ENCODE assay signal across 10 cellular contexts in genomic region chr13:110250258-110250891, GRCh38. TPM values are rescaled to one million over a fixed set of nuclear protein-coding genes. Genes with fewer than 3 reads are reported as not detected.
DNase-seq lines count a peak whose midpoint lies in the region; ATAC-seq, FAIRE-seq and TF ChIP-seq lines count a peak whose summit lies in the region.
"Had no signal": no experiment of that assay in that cellular context is flagged by ENCODE, and none has a peak within 500 bp of the region (broad histone marks: within the 10 kb centered on the region; RNA-seq: fewer than 3 reads in every experiment).

No MANE protein-coding gene starts in this region.

- WGBS in liver = 78% methylated on average over 10 of the region's 10 CpGs
- WGBS in HepG2 (ENCODE audit: low lambda C conversion rate) = 2% methylated on average over 3 of the region's 10 CpGs
- WGBS in aorta, 2 donors = 36 to 51% methylated on average over 10 of the region's 10 CpGs
- WGBS in small intestine, 3 donors = 61 to 73% (median 67%) methylated on average over 10 of the region's 10 CpGs

- H3K27ac ChIP-seq in liver (ENCODE audit: low read depth in 1 of 2, low read length in 2 of 2) (peak overlapping the region in 1 of 2 donors; percentile 50), HepG2 (ENCODE audit: extremely low read length, insufficient read depth, low read length) (no peak overlapping the region), aorta (ENCODE audit: low read depth in 1 of 2, low read length in 2 of 2) (peak overlapping the region; percentile 96 to 99), small intestine (ENCODE audit: low read depth in 1 of 2, low read length in 1 of 2) (peak overlapping the region in 1 of 2 donors; percentile 91)

- TF ChIP-seq EP300 in HepG2 (IDR thresholded peaks at IDR 0.05; ENCODE audit: low read depth in 2 of 2, low read length in 2 of 2) = no peak
- no peak for TF ChIP-seq EP300 in HepG2 (CRISPR knock-in tag; IDR thresholded peaks at IDR 0.05; ENCODE audit: borderline replicate concordance)

- H3K4me3 ChIP-seq in liver (ENCODE audit: low read depth in 1 of 3, low read length in 3 of 3) (no peak overlapping the region), HepG2 (replicated peaks in 1 of 3; ENCODE audit: insufficient read depth in 1 of 3, low read depth in 2 of 3, low read length in 3 of 3) (no peak overlapping the region), fibroblast of mammary gland (ENCODE audit: control insufficient read depth, low read depth, low read length) (no peak overlapping the region), aorta (ENCODE audit: low read length in 2 of 2) (no peak overlapping the region), small intestine (ENCODE audit: low read depth in 1 of 2, low read length in 2 of 2) (no peak overlapping the region)

- H3K36me3 ChIP-seq in liver (ENCODE audit: control insufficient read depth in 4 of 4, insufficient read depth in 3 of 4, low read depth in 1 of 4, low read length in 3 of 4) (no peaks in the 10 kb centered on the region), HepG2 (replicated peaks in 1 of 2; ENCODE audit: control insufficient read depth in 1 of 2, insufficient read depth in 2 of 2, low read length in 2 of 2) (no peaks in the 10 kb centered on the region), aorta (ENCODE audit: control insufficient read depth in 1 of 2, insufficient read depth in 2 of 2, low read length in 1 of 2) (no peaks in the 10 kb centered on the region), small intestine (ENCODE audit: control insufficient read depth in 2 of 2, insufficient read depth in 2 of 2, low read length in 2 of 2) (no peaks in the 10 kb centered on the region)

- POLR2A ChIA-PET in HepG2 (lab: Yijun Ruan, JAX) = no interaction called here
- POLR2A ChIA-PET in activated CD8-positive, alpha-beta T cell treated with anti-CD3 and anti-CD28 coated beads for 36 hours (lab: Charles Lee) = no interaction called here

- H3K27me3 Mint-ChIP-seq in activated CD8-positive, alpha-beta T cell treated with anti-CD3 and anti-CD28 coated beads for 36 hours = peaks cover 8% of the 10 kb centered on the region

- ATAC-seq in HepG2 (no peak), aorta (ENCODE audit: low FRiP score) (peak; percentile 67)
- ATAC-seq in activated CD8-positive, alpha-beta T cell treated with anti-CD3 and anti-CD28 coated beads for 36 hours = no peak

- H2AFZ ChIP-seq in HepG2 (ENCODE audit: low read length) = no peak overlapping the region

- H3K27me3 ChIP-seq in liver (ENCODE audit: control insufficient read depth in 4 of 4, insufficient read depth in 4 of 4, low read length in 3 of 4) = no peaks in the 10 kb centered on the region
- peaks cover 3 to 11% of the 10 kb centered on the region in 2 experiments; a peak in 3 of 5 replicates for H3K27me3 ChIP-seq in HepG2 (ENCODE audit: control insufficient read depth in 1 of 2, insufficient read depth in 2 of 2, low read length in 2 of 2)
- no peaks in the 10 kb centered on the region for H3K27me3 ChIP-seq in aorta (ENCODE audit: control insufficient read depth in 1 of 2, insufficient read depth in 2 of 2, low read length in 1 of 2)
- H3K27me3 ChIP-seq in small intestine (ENCODE audit: control insufficient read depth in 2 of 2, insufficient read depth in 2 of 2, low read length in 2 of 2) = no peaks in the 10 kb centered on the region

- H3K9me3 Mint-ChIP-seq in activated CD8-positive, alpha-beta T cell treated with anti-CD3 and anti-CD28 coated beads for 36 hours = peaks cover 3% of the 10 kb centered on the region

- no peak overlapping the region for H3K4me2 ChIP-seq in HepG2 (ENCODE audit: low read depth, low read length)

- TF ChIP-seq RAD21 in liver (IDR thresholded peaks at IDR 0.05) = peak in 1 of 2 donors; percentile 5
- no peak for TF ChIP-seq RAD21 in HepG2 (CRISPR knock-in tag; IDR thresholded peaks at IDR 0.05)

- CTCF ChIA-PET in HepG2 (lab: Yijun Ruan, JAX; ENCODE audit: low intra/inter-chr PET ratio, low total read pairs) = no interaction called here
- CTCF ChIA-PET in activated CD8-positive, alpha-beta T cell treated with anti-CD3 and anti-CD28 coated beads for 36 hours (lab: Charles Lee) = no interaction called here

- no TSS peak for BruUV-seq in HepG2 (replicated peaks; lab: Mats Ljungman, UMichigan)

- no peaks in the 10 kb centered on the region for H4K20me1 ChIP-seq in HepG2 (ENCODE audit: insufficient read depth, low read length)

- no peaks in the 10 kb centered on the region for H3K79me2 ChIP-seq in HepG2 (ENCODE audit: insufficient read depth, low read length)

- TF ChIP-seq POLR2A in HepG2 (IDR thresholded peaks at IDR 0.05; ENCODE audit: insufficient read depth in 1 of 2, low read depth in 2 of 2, low read length in 2 of 2) = no peak

- TF ChIP-seq CTCF in liver (IDR thresholded peaks at IDR 0.05; ENCODE audit: low read depth, low read length, missing input control) (no peak), HepG2 (CRISPR knock-in tag; IDR thresholded peaks at IDR 0.05) (no peak), fibroblast of mammary gland (conservative IDR thresholded peaks at IDR 0.05; ENCODE audit: control insufficient read depth, insufficient read depth, low read depth, low read length) (no peak)
- no peak for TF ChIP-seq CTCF in activated CD8-positive, alpha-beta T cell treated with anti-CD3 and anti-CD28 coated beads for 36 hours (IDR thresholded peaks at IDR 0.05)

- H3K9ac ChIP-seq in liver (ENCODE audit: low read depth in 1 of 2, low read length in 2 of 2) (no peak overlapping the region), HepG2 (ENCODE audit: insufficient read depth, low read depth, low read length) (no peak overlapping the region)

- no peaks in the 10 kb centered on the region for H3K4me1 Mint-ChIP-seq in activated CD8-positive, alpha-beta T cell treated with anti-CD3 and anti-CD28 coated beads for 36 hours (ENCODE audit: low read depth)

- H3K9me3 ChIP-seq in liver (ENCODE audit: control insufficient read depth in 4 of 4, low read length in 3 of 4) = no peaks in the 10 kb centered on the region
- H3K9me3 ChIP-seq in HepG2 (ENCODE audit: low read length) = no peaks in the 10 kb centered on the region
- no peaks in the 10 kb centered on the region for H3K9me3 ChIP-seq in aorta (ENCODE audit: control insufficient read depth, low read length)
- H3K9me3 ChIP-seq in small intestine (ENCODE audit: control insufficient read depth, low read depth) = no peaks in the 10 kb centered on the region

- no peaks in the 10 kb centered on the region for H3K4me1 ChIP-seq in liver (ENCODE audit: control insufficient read depth in 4 of 4, insufficient read depth in 4 of 4, low read length in 3 of 4)
- H3K4me1 ChIP-seq in HepG2 (ENCODE audit: insufficient read depth, low read length) = no peaks in the 10 kb centered on the region
- peaks cover 3 to 4% of the 10 kb centered on the region in 2 donors for H3K4me1 ChIP-seq in aorta (ENCODE audit: control insufficient read depth in 1 of 2, insufficient read depth in 2 of 2, low read length in 2 of 2)
- no peaks in the 10 kb centered on the region for H3K4me1 ChIP-seq in small intestine (ENCODE audit: control insufficient read depth in 2 of 2, insufficient read depth in 1 of 2, low read depth in 1 of 2, low read length in 1 of 2)

- no peak overlapping the region for H3K27ac Mint-ChIP-seq in activated CD8-positive, alpha-beta T cell treated with anti-CD3 and anti-CD28 coated beads for 36 hours

- no peak for DNase-seq in HepG2 (ENCODE audit: low spot score)
- DNase-seq in fibroblast of mammary gland (ENCODE audit: low read depth) = peak; percentile 97
- peak; percentile 27 for DNase-seq in non-pigmented ciliary epithelial cell (ENCODE audit: low read depth)
- peak in 1 of 2 donors; percentile 84 for DNase-seq in aorta
- no peak for DNase-seq in small intestine
- no peak for DNase-seq in retina
- DNase-seq in activated CD8-positive, alpha-beta T cell treated with anti-CD3 and anti-CD28 coated beads for 36 hours = no peak
- DNase-seq: activated naive CD4-positive, alpha-beta T cell treated with Interleukin-2 at 50 U/mL for 16 hours had no signal

- FAIRE-seq in HepG2 (lab: Jason Lieb, UNC) (no peak), small intestine (lab: Jason Lieb, UNC) (no peak)

- intact Hi-C loops in HepG2 (cut with micrococcal nuclease; ENCODE audit: unreplicated experiment) = no loop called here
- intact Hi-C loops in aorta (cut with DNase I) = no loop called here
- intact Hi-C loops in activated CD8-positive, alpha-beta T cell treated with anti-CD3 and anti-CD28 coated beads for 36 hours (cut with micrococcal nuclease) = no loop called here

- in situ Hi-C loops in HepG2 (cut with HindIII; ENCODE audit: extremely low pct_ligation_motif_present, low pct_unique_long_range_greater_than_20kb) = no loop called here

- H3K4me3 Mint-ChIP-seq in activated CD8-positive, alpha-beta T cell treated with anti-CD3 and anti-CD28 coated beads for 36 hours = no peak overlapping the region

- no peaks in the 10 kb centered on the region for H3K36me3 Mint-ChIP-seq in activated CD8-positive, alpha-beta T cell treated with anti-CD3 and anti-CD28 coated beads for 36 hours (ENCODE audit: low read depth)

RNA-seq across cellular contexts. Expression of gene COL4A1, which starts 56.6 kb away (rescaled TPM):
- total RNA-seq in liver = 10 to 100 TPM; 41.0 to 68.5 TPM
- 10 to 100 TPM in 1 of 2 donors, 1 to 10 TPM in 1; 5.0 to 34.7 TPM for polyA plus RNA-seq in liver
- not detected in 2 replicates for total RNA-seq in HepG2 (2016; rRNA removed; fragmentation: Illumina TruSeq; extraction: Trizol)
- total RNA-seq in HepG2 (2016; cell fraction: cytosol; rRNA removed; fragmentation: Illumina TruSeq; extraction: Trizol; ENCODE audit: low read depth) = not detected in 2 replicates
- total RNA-seq in HepG2 (2016; cell fraction: insoluble cytoplasmic fraction; rRNA removed; fragmentation: Illumina TruSeq; extraction: Trizol) = not detected in 2 replicates
- total RNA-seq in HepG2 (2016; cell fraction: membrane; rRNA removed; fragmentation: Illumina TruSeq; extraction: Trizol) = not detected in 2 replicates
- not detected in 2 replicates for total RNA-seq in HepG2 (2016; cell fraction: nucleus; rRNA removed; fragmentation: Illumina TruSeq; extraction: Trizol)
- polyA plus RNA-seq in HepG2 (2011; rRNA removed) = 0.03 TPM in 1 of 2 replicates, not detected in the other
- polyA plus RNA-seq in HepG2 (2011; cell fraction: cytosol; rRNA removed) = not detected in 2 replicates
- 0.05 TPM in 1 of 2 replicates, not detected in the other for polyA plus RNA-seq in HepG2 (2011; cell fraction: nucleus; rRNA removed)
- not detected in 2 replicates for polyA plus RNA-seq in HepG2 (2012)
- not detected in 2 replicates for polyA plus RNA-seq in HepG2 (2016; cell fraction: cytosol; fragmentation: Illumina TruSeq; extraction: Trizol; ENCODE audit: low read depth)
- polyA plus RNA-seq in HepG2 (2016; cell fraction: insoluble cytoplasmic fraction; fragmentation: Illumina TruSeq; extraction: Trizol; ENCODE audit: low read depth) = not detected in 2 replicates
- polyA plus RNA-seq in HepG2 (2016; cell fraction: membrane; fragmentation: Illumina TruSeq; extraction: Trizol; ENCODE audit: low read depth) = not detected in 2 replicates
- not detected in 2 replicates for polyA plus RNA-seq in HepG2 (2016; cell fraction: nucleus; fragmentation: Illumina TruSeq; extraction: Trizol; ENCODE audit: insufficient read depth, low read depth)
- polyA minus RNA-seq in HepG2 (2011; rRNA and poly(A)+ RNA removed; ENCODE audit: low replicate concordance) = 10.2 TPM in 1 of 2 replicates, not detected in the other
- polyA minus RNA-seq in HepG2 (2011; cell fraction: cytosol; rRNA and poly(A)+ RNA removed) = not detected in 2 replicates
- polyA minus RNA-seq in HepG2 (2011; cell fraction: nucleus; rRNA and poly(A)+ RNA removed) = 0.13 TPM in 1 of 2 replicates, not detected in the other
- total RNA-seq in aorta = 100 to 1,000 TPM; 564 to 910 TPM
- polyA plus RNA-seq in aorta = 100 to 1,000 TPM in 1 of 2 donors, 10 to 100 TPM in 1; 73.3 to 379 TPM
- 10 to 100 TPM in 1 of 3 donors, 1 to 10 TPM in 2; 3.1 to 58.5 (median 5.9) TPM for polyA plus RNA-seq in small intestine
- not detected for total RNA-seq in activated CD8-positive, alpha-beta T cell treated with anti-CD3 and anti-CD28 coated beads for 36 hours
- total RNA-seq: T-helper 2 cell treated with Interferon-gamma antibody and Interleukin-4, amounts not matched to agents 100 ng/mL and 5 ng/mL, for 36 hours had no signal

RNA-seq across cellular contexts. Expression of gene COL4A2, which starts 56.7 kb away (rescaled TPM):
- total RNA-seq in liver (10 to 100 TPM; 40.0 to 45.2 TPM), HepG2 (2016; rRNA removed; fragmentation: Illumina TruSeq; extraction: Trizol) (0.15 and 0.22 TPM in 2 replicates), aorta (1,000 to 10,000 TPM in 1 of 2 donors, 100 to 1,000 TPM in 1; 693 to 1,110 TPM)
- polyA plus RNA-seq in liver (10 to 100 TPM in 1 of 2 donors, 1 to 10 TPM in 1; 8.0 to 40.7 TPM), HepG2 (2011; rRNA removed) (1.0 and 1.9 TPM in 2 replicates), aorta (100 to 1,000 TPM; 117 to 670 TPM), small intestine (10 to 100 TPM; 42.3 to 76.7 (median 52.4) TPM)
- not detected in 2 replicates for total RNA-seq in HepG2 (2016; cell fraction: cytosol; rRNA removed; fragmentation: Illumina TruSeq; extraction: Trizol; ENCODE audit: low read depth)
- total RNA-seq in HepG2 (2016; cell fraction: insoluble cytoplasmic fraction; rRNA removed; fragmentation: Illumina TruSeq; extraction: Trizol) = 0.15 and 0.35 TPM in 2 replicates
- not detected in 2 replicates for total RNA-seq in HepG2 (2016; cell fraction: membrane; rRNA removed; fragmentation: Illumina TruSeq; extraction: Trizol)
- total RNA-seq in HepG2 (2016; cell fraction: nucleus; rRNA removed; fragmentation: Illumina TruSeq; extraction: Trizol) = 1.3 TPM in 1 of 2 replicates, not detected in the other
- 0.56 and 1.6 TPM in 2 replicates for polyA plus RNA-seq in HepG2 (2011; cell fraction: cytosol; rRNA removed)
- 1.2 and 4.2 TPM in 2 replicates for polyA plus RNA-seq in HepG2 (2011; cell fraction: nucleus; rRNA removed)
- polyA plus RNA-seq in HepG2 (2012) = 0.25 and 0.92 TPM in 2 replicates
- polyA plus RNA-seq in HepG2 (2016; cell fraction: cytosol; fragmentation: Illumina TruSeq; extraction: Trizol; ENCODE audit: low read depth) = 0.21 TPM in 1 of 2 replicates, not detected in the other
- 0.19 and 0.68 TPM in 2 replicates for polyA plus RNA-seq in HepG2 (2016; cell fraction: insoluble cytoplasmic fraction; fragmentation: Illumina TruSeq; extraction: Trizol; ENCODE audit: low read depth)
- polyA plus RNA-seq in HepG2 (2016; cell fraction: membrane; fragmentation: Illumina TruSeq; extraction: Trizol; ENCODE audit: low read depth) = 0.21 and 0.27 TPM in 2 replicates
- polyA plus RNA-seq in HepG2 (2016; cell fraction: nucleus; fragmentation: Illumina TruSeq; extraction: Trizol; ENCODE audit: insufficient read depth, low read depth) = 0.37 TPM in 1 of 2 replicates, not detected in the other
- 3.0 and 8.4 TPM in 2 replicates for polyA minus RNA-seq in HepG2 (2011; rRNA and poly(A)+ RNA removed; ENCODE audit: low replicate concordance)
- 0.97 and 1.9 TPM in 2 replicates for polyA minus RNA-seq in HepG2 (2011; cell fraction: cytosol; rRNA and poly(A)+ RNA removed)
- polyA minus RNA-seq in HepG2 (2011; cell fraction: nucleus; rRNA and poly(A)+ RNA removed) = 0.75 and 1.4 TPM in 2 replicates
- total RNA-seq in activated CD8-positive, alpha-beta T cell treated with anti-CD3 and anti-CD28 coated beads for 36 hours = not detected
- total RNA-seq: T-helper 2 cell treated with Interferon-gamma antibody and Interleukin-4, amounts not matched to agents 100 ng/mL and 5 ng/mL, for 36 hours had no signal

Comparison
In these comparisons a context has a peak if more than half of its experiments do, and no peak if none do; other contexts are left out.
1. RNA of gene COL4A1, which starts 56.6 kb away (total RNA-seq): 564 to 910 TPM in aorta and 41.0 to 68.5 TPM in liver; not detected in HepG2 and not detected in activated CD8-positive, alpha-beta T cell treated with anti-CD3 and anti-CD28 coated beads for 36 hours; every median in the first group is over 10 times any median in the second.
2. RNA of gene COL4A2, which starts 56.7 kb away (total RNA-seq): 693 to 1,110 TPM in aorta and 40.0 to 45.2 TPM in liver; 0.15 to 1.3 TPM in HepG2 and not detected in activated CD8-positive, alpha-beta T cell treated with anti-CD3 and anti-CD28 coated beads for 36 hours; every median in the first group is over 10 times any median in the second.
3. DNase-seq: peak in fibroblast of mammary gland (single experiment) and non-pigmented ciliary epithelial cell (single experiment); none in HepG2 (single experiment), small intestine (single experiment), retina (single experiment) and activated CD8-positive, alpha-beta T cell treated with anti-CD3 and anti-CD28 coated beads for 36 hours (single experiment).